13 cellular contexts compared by ENCODE assay signal in the genomic region with DNA sequence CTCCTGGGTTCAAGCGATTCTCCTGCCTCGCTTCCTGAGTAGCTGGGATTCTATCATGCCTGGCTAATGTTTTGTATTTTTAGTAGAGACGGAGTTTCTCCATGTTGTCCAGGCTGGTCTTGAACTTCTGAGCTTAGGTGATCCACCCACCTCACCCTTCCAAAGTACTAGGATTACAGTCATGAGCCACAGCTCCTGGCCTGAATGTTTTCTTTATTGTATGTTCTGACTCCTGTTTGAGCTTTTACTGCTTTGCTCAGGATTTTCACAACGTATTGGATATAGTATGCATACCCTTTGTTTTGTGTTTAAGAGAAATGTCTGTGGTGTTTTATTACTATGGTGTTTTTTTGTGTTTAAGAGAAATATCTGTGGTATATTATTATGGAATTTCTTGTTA. TPM values are rescaled to one million over a fixed set of nuclear protein-coding genes. Genes with fewer than 3 reads are reported as not detected.
DNase-seq lines count a peak whose midpoint lies in the region; ATAC-seq and TF ChIP-seq lines count a peak whose summit lies in the region.
"Had no signal": no experiment of that assay in that cellular context is flagged by ENCODE, and none has a peak within 500 bp of the region (broad histone marks: within the 10 kb centered on the region; RNA-seq: fewer than 3 reads in every experiment).

No MANE protein-coding gene starts in this region.

- peaks cover 55% of the 10 kb centered on the region for H3K36me3 Mint-ChIP-seq in activated CD8-positive, alpha-beta T cell treated with anti-CD3 and anti-CD28 coated beads for 36 hours (ENCODE audit: low read depth)
- H3K36me3 Mint-ChIP-seq in memory B cell (peaks cover 18% of the 10 kb centered on the region), type B pancreatic cell (peaks cover 37% of the 10 kb centered on the region)

- H3K27me3 ChIP-seq in left ventricle myocardium inferior (ENCODE audit: low read depth), result no peaks in the 10 kb centered on the region
- no peaks in the 10 kb centered on the region for H3K27me3 ChIP-seq in vagina
- H3K27me3 ChIP-seq: BLaER1 treated with 17β-estradiol and CSF1 and Interleukin-3, amounts not matched to agents 10 nM and 100 nM had no signal

- peak overlapping the region; percentile 67 for H3K4me3 Mint-ChIP-seq in activated CD8-positive, alpha-beta T cell treated with anti-CD3 and anti-CD28 coated beads for 36 hours
- H3K4me3 Mint-ChIP-seq in memory B cell (no peak overlapping the region), type B pancreatic cell (no peak overlapping the region)

- H3K4me1 ChIP-seq in left ventricle myocardium inferior (peaks cover 47% of the 10 kb centered on the region), vagina (peaks cover 25% of the 10 kb centered on the region)

- TF ChIP-seq CTCF in left ventricle myocardium inferior (IDR thresholded peaks at IDR 0.05; ENCODE audit: borderline replicate concordance) (no peak), vagina (IDR thresholded peaks at IDR 0.05) (no peak), type B pancreatic cell (conservative IDR thresholded peaks at IDR 0.05) (no peak)
- no peak for TF ChIP-seq CTCF in activated CD8-positive, alpha-beta T cell treated with anti-CD3 and anti-CD28 coated beads for 36 hours (IDR thresholded peaks at IDR 0.05)

- H3K36me3 ChIP-seq in left ventricle myocardium inferior (no peaks in the 10 kb centered on the region), vagina (no peaks in the 10 kb centered on the region)

- H3K4me3 ChIP-seq in left ventricle myocardium inferior, result no peak overlapping the region
- H3K4me3 ChIP-seq in vagina, result no peak overlapping the region
- H3K4me3 ChIP-seq: BLaER1 treated with 17β-estradiol and CSF1 and Interleukin-3, amounts not matched to agents 10 nM and 100 nM; GM23248 had no signal

- no peaks in the 10 kb centered on the region for H3K27me3 Mint-ChIP-seq in activated CD8-positive, alpha-beta T cell treated with anti-CD3 and anti-CD28 coated beads for 36 hours
- H3K27me3 Mint-ChIP-seq in memory B cell (no peaks in the 10 kb centered on the region), type B pancreatic cell (no peaks in the 10 kb centered on the region)

- TF ChIP-seq POLR2A in vagina (IDR thresholded peaks at IDR 0.05), result no peak

- H3K27ac ChIP-seq in left ventricle myocardium inferior (replicated peaks), result peak overlapping the region; percentile 62
- peak overlapping the region; percentile 14 for H3K27ac ChIP-seq in vagina
- H3K27ac ChIP-seq: GM23248 had no signal

- H3K9me3 Mint-ChIP-seq in activated CD8-positive, alpha-beta T cell treated with anti-CD3 and anti-CD28 coated beads for 36 hours, result peaks cover 2% of the 10 kb centered on the region
- H3K9me3 Mint-ChIP-seq in memory B cell, result peaks cover 6% of the 10 kb centered on the region
- H3K9me3 Mint-ChIP-seq in type B pancreatic cell, result peaks cover 7% of the 10 kb centered on the region

- CTCF ChIA-PET in activated CD8-positive, alpha-beta T cell treated with anti-CD3 and anti-CD28 coated beads for 36 hours (lab: Charles Lee), result interaction anchor here (0.8 to 3.8 kb wide), 8 partner anchors 9 to 51 kb away, joined by 3 to 18 read pairs (median 4); a partner anchor contains a TSS

- POLR2A ChIA-PET in activated CD8-positive, alpha-beta T cell treated with anti-CD3 and anti-CD28 coated beads for 36 hours (lab: Charles Lee), result interaction anchor here (0.8 to 3.0 kb wide), 7 partner anchors 8 to 37 kb away, joined by 3 to 15 read pairs (median 4); no protein-coding TSS in a partner anchor

- ATAC-seq in Right ventricle myocardium inferior (no peak), memory B cell (ENCODE audit: low read depth) (no peak), HG03045 (IDR thresholded peaks at IDR 0.05; ENCODE audit: unreplicated experiment) (no peak)
- no peak for ATAC-seq in activated CD8-positive, alpha-beta T cell treated with anti-CD3 and anti-CD28 coated beads for 36 hours

- intact Hi-C loops in left ventricle myocardium inferior (cut with micrococcal nuclease), result no loop called here
- intact Hi-C loops in Right ventricle myocardium inferior (cut with DNase I), result loop anchor here (5.0 kb wide), 1 partner anchor 40 kb away; no protein-coding TSS in a partner anchor
- intact Hi-C loops in activated CD8-positive, alpha-beta T cell treated with anti-CD3 and anti-CD28 coated beads for 36 hours (cut with micrococcal nuclease), result no loop called here
- intact Hi-C loops in vagina (cut with DNase I), result no loop called here

- H3K9me3 ChIP-seq in left ventricle myocardium inferior (replicated peaks), result peaks cover 33% of the 10 kb centered on the region
- no peaks in the 10 kb centered on the region for H3K9me3 ChIP-seq in vagina

- DNase-seq in left ventricle myocardium inferior, result no peak
- no peak for DNase-seq in Right ventricle myocardium inferior (ENCODE audit: missing footprints)
- no peak for DNase-seq in activated CD8-positive, alpha-beta T cell treated with anti-CD3 and anti-CD28 coated beads for 36 hours
- DNase-seq in memory B cell (ENCODE audit: low spot score in 2 of 2), result no peak
- DNase-seq in vagina (ENCODE audit: extremely low spot score in 2 of 2), result no peak
- DNase-seq in type B pancreatic cell (ENCODE audit: extremely low spot score, unreplicated experiment), result no peak
- no peak for DNase-seq in AG20443 (ENCODE audit: low spot score)
- DNase-seq: GM23248; NCI-H748 treated with DMSO at 0.1 percent for 48 hours; SK-N-SH; stimulated activated CD4-positive, alpha-beta T cell treated with anti-CD3 and anti-CD28 coated beads, Interleukin-1b, Interleukin-23, amount 100 ng/mL, for 48 hours had no signal

- H3K4me1 Mint-ChIP-seq in activated CD8-positive, alpha-beta T cell treated with anti-CD3 and anti-CD28 coated beads for 36 hours (ENCODE audit: low read depth), result peaks cover 83% of the 10 kb centered on the region
- peaks cover 27% of the 10 kb centered on the region for H3K4me1 Mint-ChIP-seq in memory B cell
- H3K4me1 Mint-ChIP-seq in type B pancreatic cell (ENCODE audit: unreplicated experiment), result peaks cover 10% of the 10 kb centered on the region

- H3K27ac Mint-ChIP-seq in activated CD8-positive, alpha-beta T cell treated with anti-CD3 and anti-CD28 coated beads for 36 hours, result peak overlapping the region; percentile 91
- H3K27ac Mint-ChIP-seq in memory B cell (peak overlapping the region; percentile 92), type B pancreatic cell (no peak overlapping the region)

RNA-seq across cellular contexts. Expression of a gene that starts 37.2 kb away (rescaled TPM):
- total RNA-seq in left ventricle myocardium inferior (64.3 TPM), Right ventricle myocardium inferior (57.1 TPM), vagina (46.4 TPM), type B pancreatic cell (ENCODE audit: low replicate concordance) (102 and 136 TPM in 2 replicates)
- total RNA-seq in activated CD8-positive, alpha-beta T cell treated with anti-CD3 and anti-CD28 coated beads for 36 hours, result 100 to 1,000 TPM; 101 to 107 TPM
